In the genomic region with DNA sequence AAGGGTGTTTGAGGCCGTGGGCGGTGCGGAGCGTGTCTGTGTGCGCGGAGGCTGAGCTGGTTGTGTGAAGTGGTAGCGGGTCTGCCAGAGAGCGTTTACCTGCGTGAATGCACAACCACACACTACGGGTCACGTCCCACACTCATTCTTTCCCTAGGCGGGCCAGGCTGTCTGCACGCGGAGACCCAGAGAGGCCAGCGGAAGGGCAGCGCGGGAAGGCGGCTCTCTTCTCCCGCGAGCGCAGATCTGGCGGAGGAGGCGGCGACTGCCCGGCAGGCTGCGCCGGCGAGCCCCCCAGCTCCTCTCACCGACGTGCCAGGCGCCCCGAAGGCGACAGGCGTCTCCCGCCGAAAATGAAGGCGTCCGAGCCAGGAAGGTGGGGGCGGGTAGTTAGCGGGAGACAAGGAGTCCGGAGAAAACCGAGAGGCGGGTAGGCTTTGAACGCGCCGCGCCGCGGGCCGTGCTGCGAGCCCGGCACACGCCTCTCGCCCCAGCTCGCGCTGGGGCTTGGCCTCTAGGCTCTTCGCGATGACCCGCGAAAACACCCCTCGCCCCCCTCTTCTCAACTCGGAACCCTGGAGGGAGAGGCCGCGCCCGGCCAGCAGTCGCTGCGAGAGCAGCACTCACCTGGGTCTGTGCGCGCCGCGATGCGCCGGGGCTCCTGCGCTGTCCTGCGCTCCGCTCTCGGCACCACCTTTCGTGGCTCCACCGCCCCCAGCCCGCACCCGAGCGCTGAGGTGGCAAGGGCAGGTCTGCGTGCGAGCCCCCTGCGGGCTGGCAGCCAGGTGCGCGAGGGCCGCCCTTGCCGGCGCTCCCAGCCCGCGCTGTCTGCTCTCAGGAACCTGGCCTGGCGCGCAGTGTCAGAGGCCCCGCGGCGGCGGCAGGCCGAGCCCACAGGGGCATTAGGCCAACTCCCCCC, we compare ENCODE assay signal across 9 cellular contexts. TPM values are rescaled to one million over a fixed set of nuclear protein-coding genes. Genes with fewer than 3 reads are reported as not detected.
DNase-seq lines count a peak whose midpoint lies in the region; ATAC-seq, FAIRE-seq and TF ChIP-seq lines count a peak whose summit lies in the region.
"Had no signal": no experiment of that assay in that cellular context is flagged by ENCODE, and none has a peak within 500 bp of the region (broad histone marks: within the 10 kb centered on the region; RNA-seq: fewer than 3 reads in every experiment).

No MANE protein-coding gene starts in this region.

- H3K27me3 Mint-ChIP-seq in neural crest cell (ENCODE audit: low read depth) = peaks cover 91% of the 10 kb centered on the region

- DNase-seq in BJ (ENCODE audit: low read depth) = no peak
- no peak for DNase-seq in neural crest cell (ENCODE audit: low read depth, low spot score)
- DNase-seq in DMS79 (lab: John Stamatoyannopoulos, UW) = no peak
- no peak for DNase-seq in H54 (ENCODE audit: insufficient read length, low spot score)
- DNase-seq: body of pancreas had no signal

- peaks cover 8% of the 10 kb centered on the region for H3K36me3 ChIP-seq in BJ (ENCODE audit: control insufficient read depth, insufficient read depth, low read length)
- no peaks in the 10 kb centered on the region for H3K36me3 ChIP-seq in HUES6 (ENCODE audit: control insufficient read depth, insufficient read depth, low read length)
- H3K36me3 ChIP-seq in esophagus (ENCODE audit: control insufficient read depth in 2 of 2, insufficient read depth in 2 of 2, low read length in 1 of 2) = no peaks in the 10 kb centered on the region

- H3K27ac ChIP-seq in HUES6 (ENCODE audit: low read depth, low read length) (no peak overlapping the region), esophagus (ENCODE audit: low read depth in 2 of 2, low read length in 1 of 2) (peak overlapping the region; percentile 92 to 94)

- TF ChIP-seq CTCF in BJ (IDR thresholded peaks at IDR 0.05; ENCODE audit: insufficient read depth, low read depth, low read length) = 0 out of 2 replicates have a peak, but pooled peaks have one; percentile 9
- TF ChIP-seq CTCF in neural crest cell (conservative IDR thresholded peaks at IDR 0.05) = no peak

- H3K4me1 ChIP-seq in HUES6 (ENCODE audit: control insufficient read depth, insufficient read depth, low read length) (peaks cover 51% of the 10 kb centered on the region), esophagus (ENCODE audit: control insufficient read depth in 2 of 2, insufficient read depth in 2 of 2, low read length in 1 of 2) (peaks cover 7 to 22% of the 10 kb centered on the region in 2 donors)

- H3K9me3 Mint-ChIP-seq in neural crest cell = no peaks in the 10 kb centered on the region

- peaks cover 17% of the 10 kb centered on the region for H3K4me1 Mint-ChIP-seq in neural crest cell

- ATAC-seq in GM19035 (IDR thresholded peaks at IDR 0.05; ENCODE audit: unreplicated experiment) (no peak), HG03439 (IDR thresholded peaks at IDR 0.05; ENCODE audit: unreplicated experiment) (no peak)

- H3K4me3 Mint-ChIP-seq in neural crest cell = peak overlapping the region; percentile 27

- H3K27me3 ChIP-seq in BJ (ENCODE audit: control insufficient read depth, insufficient read depth, low read length) = peaks cover 13% of the 10 kb centered on the region
- peaks cover 99% of the 10 kb centered on the region for H3K27me3 ChIP-seq in HUES6 (ENCODE audit: control insufficient read depth, insufficient read depth, low read length)
- H3K27me3 ChIP-seq in esophagus (ENCODE audit: control insufficient read depth in 1 of 2, insufficient read depth in 2 of 2, low read length in 2 of 2) = peaks cover 14 to 23% of the 10 kb centered on the region in 2 donors

- CTCF ChIA-PET in BJ (lab: Yijun Ruan, JAX) = interaction anchor here (1.4 to 2.0 kb wide), 2 partner anchors 9 to 112 kb away, joined by 3 to 9 read pairs; no protein-coding TSS in a partner anchor

- no peak overlapping the region for H3K27ac Mint-ChIP-seq in neural crest cell (ENCODE audit: unreplicated experiment)

- H3K4me3 ChIP-seq in BJ (ENCODE audit: low read depth, low read length) (peak overlapping the region; percentile 81), HUES6 (ENCODE audit: low read depth, low read length) (peak overlapping the region; percentile 56), esophagus (ENCODE audit: low read depth in 1 of 2, low read length in 2 of 2) (peak overlapping the region; percentile 53 to 64)

- H3K9me3 ChIP-seq in HUES6 (ENCODE audit: control insufficient read depth, insufficient read depth, low read depth, low read length) (no peaks in the 10 kb centered on the region), esophagus (ENCODE audit: control insufficient read depth in 2 of 2, insufficient read depth in 1 of 2, low read depth in 1 of 2, low read length in 1 of 2) (peaks cover 0 to 3% of the 10 kb centered on the region in 2 donors)
- H3K9me3 ChIP-seq: body of pancreas had no signal

- 1 to 3% methylated on average over 84 to 99 of the region's 99 CpGs for WGBS in esophagus, 2 donors

- H3K9ac ChIP-seq in HUES6 (ENCODE audit: low read length) = peak overlapping the region; percentile 28

- POLR2A ChIA-PET in BJ (lab: Charles Lee) = no interaction called here

- no peak for TF ChIP-seq POLR2A in H54 (IDR thresholded peaks at IDR 0.05; ENCODE audit: low read depth, low read length)

- H3K36me3 Mint-ChIP-seq in neural crest cell (ENCODE audit: low read depth) = no peaks in the 10 kb centered on the region

- FAIRE-seq in H54 (lab: Jason Lieb, UNC) = no peak

RNA-seq across cellular contexts. Expression of a gene that starts 2.0 kb away (rescaled TPM):
- 6.0 and 7.7 TPM in 2 replicates for polyA plus RNA-seq in BJ (2011; rRNA removed)
- polyA minus RNA-seq in BJ (2011; rRNA and poly(A)+ RNA removed) = 4.8 and 6.0 TPM in 2 replicates
- polyA plus RNA-seq in esophagus = 1 to 10 TPM; 2.1 to 4.6 TPM
- not detected in 2 replicates for total RNA-seq in neural crest cell

RNA-seq across cellular contexts. Expression of a gene that starts 46.7 kb away (rescaled TPM):
- polyA plus RNA-seq in BJ (2011; rRNA removed) = 16.0 and 17.2 TPM in 2 replicates
- polyA minus RNA-seq in BJ (2011; rRNA and poly(A)+ RNA removed) = 16.3 and 17.8 TPM in 2 replicates
- polyA plus RNA-seq in esophagus = 10 to 100 TPM in 1 of 2 donors, 1 to 10 TPM in 1; 9.7 to 14.1 TPM
- total RNA-seq in neural crest cell = 14.0 and 16.8 TPM in 2 replicates

RNA-seq across cellular contexts. Expression of a gene that starts 58.3 kb away (rescaled TPM):
- 0.39 and 0.63 TPM in 2 replicates for polyA plus RNA-seq in BJ (2011; rRNA removed)
- 0.76 and 1.2 TPM in 2 replicates for polyA minus RNA-seq in BJ (2011; rRNA and poly(A)+ RNA removed)
- polyA plus RNA-seq in esophagus = under 1 TPM; 0.10 to 0.18 TPM
- total RNA-seq in neural crest cell = 0.11 TPM in 1 of 2 replicates, not detected in the other
